Comparison of ENCODE assay signal across 28 cellular contexts in the genomic region with DNA sequence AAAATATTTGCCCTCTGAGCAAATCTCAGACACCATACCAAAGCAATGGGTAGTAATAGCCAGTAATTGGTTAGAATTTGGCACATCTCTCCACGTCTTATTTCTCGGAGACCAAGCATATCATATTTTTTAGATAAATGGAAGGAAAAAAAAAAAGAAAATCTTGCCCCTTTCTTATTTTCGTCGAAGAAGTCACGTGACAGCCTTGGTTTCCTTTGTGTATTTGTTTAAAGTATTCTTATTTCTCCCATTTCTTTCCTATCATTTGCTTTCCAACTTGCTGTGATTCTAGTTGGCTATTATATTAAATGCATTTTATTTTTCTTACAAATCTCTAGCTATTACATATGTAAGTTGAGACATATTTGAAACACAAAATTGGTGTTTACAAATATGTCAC.
"Had no signal": no experiment of that assay in that cellular context is flagged by ENCODE, and none has a peak within 500 bp of the region (broad histone marks: within the 10 kb centered on the region; RNA-seq: fewer than 3 reads in every experiment).

No MANE protein-coding gene starts in this region.

- DNase-seq: colonic mucosa; cortex of kidney; dermis blood vessel endothelial cell; dorsolateral prefrontal cortex; effector CD4-positive, alpha-beta T cell; effector CD8-positive, alpha-beta T cell; effector memory CD4-positive, alpha-beta T cell; effector memory CD8-positive, alpha-beta T cell; endodermal cell; erythroblast; esophagus squamous epithelium; foreskin fibroblast; foreskin keratinocyte; foreskin melanocyte; gastrocnemius medialis; glutamatergic neuron; head of caudate nucleus; heart left ventricle; heart right ventricle had no signal

- H3K4me2 ChIP-seq: hepatocyte had no signal

- H3K36me3 ChIP-seq: colonic mucosa, esophagus muscularis mucosa, esophagus squamous epithelium, gastrocnemius medialis, gastroesophageal sphincter, heart left ventricle, heart right ventricle had no signal

- H3K27ac ChIP-seq: colonic mucosa, coronary artery, dorsolateral prefrontal cortex, epithelial cell of prostate, esophagus muscularis mucosa, esophagus squamous epithelium, foreskin keratinocyte, gastrocnemius medialis, gastroesophageal sphincter, heart left ventricle, heart right ventricle, hepatocyte had no signal

- ATAC-seq: effector memory CD8-positive, alpha-beta T cell; esophagus mucosa; foreskin keratinocyte; gastrocnemius medialis; gastroesophageal sphincter; heart left ventricle; heart right ventricle had no signal

- H3K27me3 ChIP-seq: colonic mucosa, dorsolateral prefrontal cortex, esophagus muscularis mucosa, esophagus squamous epithelium, foreskin keratinocyte, gastrocnemius medialis, gastroesophageal sphincter, heart left ventricle, heart right ventricle, hepatocyte had no signal

- H3K4me3 ChIP-seq: colonic mucosa, coronary artery, dorsolateral prefrontal cortex, esophagus muscularis mucosa, esophagus squamous epithelium, gastrocnemius medialis, gastroesophageal sphincter, heart left ventricle, heart right ventricle, hepatocyte had no signal

- H3K4me1 ChIP-seq: colonic mucosa, esophagus squamous epithelium, foreskin keratinocyte, gastrocnemius medialis, gastroesophageal sphincter, heart left ventricle, heart right ventricle had no signal

- H3K9me3 ChIP-seq: colonic mucosa, esophagus muscularis mucosa, esophagus squamous epithelium, gastrocnemius medialis, gastroesophageal sphincter, heart left ventricle had no signal

- H3K79me2 ChIP-seq: hepatocyte had no signal

- H2AFZ ChIP-seq: hepatocyte had no signal

- FAIRE-seq: colon, endometrium, endothelial cell of umbilical vein had no signal
